14 cellular contexts compared by ENCODE assay signal in genomic region chr15:69504352-69505040, GRCh38. TPM values are rescaled to one million over a fixed set of nuclear protein-coding genes. Genes with fewer than 3 reads are reported as not detected.
A peak's percentile ranks its signal among the peaks of the same experiment; 100 is the strongest.
DNase-seq lines count a peak whose midpoint lies in the region; ATAC-seq and TF ChIP-seq lines count a peak whose summit lies in the region.
"Had no signal": no experiment of that assay in that cellular context is flagged by ENCODE, and none has a peak within 500 bp of the region (broad histone marks: within the 10 kb centered on the region; RNA-seq: fewer than 3 reads in every experiment).

No MANE protein-coding gene starts in this region.

- no peaks in the 10 kb centered on the region for H3K36me3 ChIP-seq in HEK293 (ENCODE audit: control insufficient read depth in 2 of 2, insufficient read depth in 1 of 2, low read length in 2 of 2)

- no peak overlapping the region for H3K4me3 ChIP-seq in HEK293 (ENCODE audit: low read depth, low read length)
- H3K4me3 ChIP-seq: PC-9 had no signal

- H3K9me3 ChIP-seq in HEK293 (ENCODE audit: control insufficient read depth, insufficient read depth, low read depth, low read length) = no peaks in the 10 kb centered on the region

- POLR2A ChIA-PET in HEK293 (lab: Yijun Ruan, JAX) = interaction anchor here (1.0 kb wide), 1 partner anchor 42 kb away, joined by 3 read pairs; no protein-coding TSS in a partner anchor

- H3K4me1 ChIP-seq in HEK293 (ENCODE audit: control insufficient read depth, insufficient read depth, low read length) = no peaks in the 10 kb centered on the region

- H3K27ac ChIP-seq in HEK293 (ENCODE audit: extremely low read depth, low read depth, low read length) = no peak overlapping the region
- H3K27ac ChIP-seq in substantia nigra (ENCODE audit: low read depth, low read length, poor library complexity, severe bottlenecking) = peak overlapping the region; percentile 41
- H3K27ac ChIP-seq: PC-9 had no signal

- CTCF ChIA-PET in HEK293 (lab: Yijun Ruan, JAX) = interaction anchor here (0.6 to 1.4 kb wide), 6 partner anchors 18 to 860 kb away, joined by 3 to 5 read pairs (median 4); no protein-coding TSS in a partner anchor

- DNase-seq in RPMI7951 (ENCODE audit: low read depth) = peak; percentile 37
- peak; percentile 50 for DNase-seq in globus pallidus (ENCODE audit: low spot score)
- DNase-seq in substantia nigra (lab: John Stamatoyannopoulos, UW) = peak in 6 of 49 donors; percentile 7 to 37 (median 20)
- no peak for DNase-seq in NCI-H446 (lab: John Stamatoyannopoulos, UW)
- DNase-seq in effector CD4-positive, alpha-beta T cell = no peak
- DNase-seq: CD8-positive, alpha-beta memory T cell; NCI-H146; NCI-H2227 treated with DMSO at 0.1 percent for 48 hours; NCI-H526 treated with DMSO at 0.1 percent for 48 hours; PC-9 had no signal

- no peak for ATAC-seq in GM18517 (IDR thresholded peaks at IDR 0.05; ENCODE audit: unreplicated experiment)
- ATAC-seq: Right ventricle myocardium inferior, SK-N-SH treated with all-trans-retinoic acid at 6 μM for 48 hours had no signal

- TF ChIP-seq CTCF in HEK293 (tag by site-specific recombination; IDR thresholded peaks at IDR 0.05) = no peak

TF ChIP-seq in HEK293, 187 proteins besides CTCF, POLR2A, EP300 and RAD21:
- TF ChIP-seq ZNF510 (tag by site-specific recombination; IDR thresholded peaks at IDR 0.05; ENCODE audit: insufficient replicate concordance) = no peak
- peak; percentile 87 for TF ChIP-seq ZNF692 (tag by site-specific recombination; IDR thresholded peaks at IDR 0.05)
- TF ChIP-seq GFI1B (tag by site-specific recombination; IDR thresholded peaks at IDR 0.05) = no peak
- TF ChIP-seq ZNF223 (tag by site-specific recombination; IDR thresholded peaks at IDR 0.05) = no peak
- no peak for TF ChIP-seq SCRT1 (tag by site-specific recombination; IDR thresholded peaks at IDR 0.05; ENCODE audit: borderline replicate concordance)
- no peak for TF ChIP-seq SP7 (tag by site-specific recombination; IDR thresholded peaks at IDR 0.05)
- TF ChIP-seq ZFP69B (tag by site-specific recombination; IDR thresholded peaks at IDR 0.05) = peak; percentile 30; the same call in 1 of the 2 replicates
- no peak for TF ChIP-seq ZBTB10 (tag by site-specific recombination; IDR thresholded peaks at IDR 0.05)
TF ChIP-seq in HEK293: peak in this region for 2.

RNA-seq across cellular contexts. Expression of gene RPLP1, which starts 51.9 kb away (rescaled TPM):
- total RNA-seq in RPMI7951 (2014; rRNA removed; shearing (Covaris generic)) = 269 and 279 TPM in 2 replicates

Comparison
In these comparisons a context has a peak if more than half of its experiments do, and no peak if none do; other contexts are left out.
1. DNase-seq: peak in RPMI7951 (single experiment) and globus pallidus (single experiment); none in NCI-H446 (0 of 2) and effector CD4-positive, alpha-beta T cell (single experiment).